In the genomic region with DNA sequence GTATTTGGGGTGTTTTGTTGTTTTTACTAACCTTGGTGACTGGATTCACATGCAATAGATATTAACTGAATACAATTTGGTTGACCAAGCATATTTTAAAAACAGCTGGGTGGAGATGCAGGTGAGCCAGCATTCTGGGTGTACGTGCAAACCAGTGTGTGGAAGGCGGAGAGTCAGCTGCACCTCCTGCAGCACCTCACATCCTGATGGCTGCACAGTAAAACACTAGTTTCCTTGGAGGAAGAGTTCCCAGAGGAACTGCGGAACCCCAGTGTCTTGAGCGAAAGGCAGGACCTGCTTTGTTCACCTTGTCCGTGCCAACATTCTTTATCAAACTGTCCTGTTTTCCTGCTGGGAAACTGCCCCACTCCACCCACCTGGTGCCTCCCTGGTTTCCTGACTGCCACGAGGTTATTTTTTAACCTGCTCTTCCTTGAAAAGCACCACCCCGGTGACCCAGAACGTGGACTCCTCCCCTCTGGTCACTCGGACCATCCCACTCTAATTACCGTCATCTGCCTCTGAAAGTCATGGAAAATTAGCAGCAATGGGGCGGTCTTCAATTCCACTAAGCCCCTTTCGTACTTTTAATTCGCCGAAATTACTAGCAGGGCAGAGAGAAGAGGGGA, we compare ENCODE assay signal across 8 cellular contexts. TPM values are rescaled to one million over a fixed set of nuclear protein-coding genes. Genes with fewer than 3 reads are reported as not detected.
DNase-seq lines count a peak whose midpoint lies in the region; ATAC-seq and TF ChIP-seq lines count a peak whose summit lies in the region.

No MANE protein-coding gene starts in this region.

- no peaks in the 10 kb centered on the region for H3K27me3 ChIP-seq in BE2C
- H3K27me3 ChIP-seq in tibial artery, result no peaks in the 10 kb centered on the region

- H3K9me3 ChIP-seq in BE2C (no peaks in the 10 kb centered on the region), tibial artery (no peaks in the 10 kb centered on the region)

- intact Hi-C loops in tibial artery (cut with DNase I; ENCODE audit: low total_unique reads), result loop anchor here (1.0 kb wide), 1 partner anchor 33 kb away; no protein-coding TSS in a partner anchor

- DNase-seq in BE2C, result no peak
- peak; percentile 62 for DNase-seq in LNCaP clone FGC (ENCODE audit: low read depth)
- peak; percentile 73 to 93 for DNase-seq in lung microvascular endothelial cell (ENCODE audit: low read depth in 2 of 2)
- peak; percentile 61 to 74 for DNase-seq in tibial artery
- DNase-seq in activated naive CD4-positive, alpha-beta T cell treated with Interleukin-2 at 50 U/mL for 16 hours, result no peak

- H3K4me3 ChIP-seq in BE2C (ENCODE audit: low read depth, low read length) (peak overlapping the region; percentile 7; the same call in 1 of the 2 replicates), LNCaP clone FGC (ENCODE audit: low read depth, low read length) (peak overlapping the region; percentile 84), tibial artery (peak overlapping the region; percentile 89 to 99)

- no peak for TF ChIP-seq CTCF in BE2C (IDR thresholded peaks at IDR 0.05; ENCODE audit: low read depth, low read length)
- TF ChIP-seq CTCF in LNCaP clone FGC (IDR thresholded peaks at IDR 0.05; ENCODE audit: control insufficient read depth, extremely low read depth, insufficient read depth), result no peak
- TF ChIP-seq CTCF in tibial artery (IDR thresholded peaks at IDR 0.05), result no peak

- ATAC-seq in GM21423 (IDR thresholded peaks at IDR 0.05; ENCODE audit: unreplicated experiment), result no peak
- no peak for ATAC-seq in GM21786 (IDR thresholded peaks at IDR 0.05; ENCODE audit: unreplicated experiment)

- H3K36me3 ChIP-seq in BE2C (no peaks in the 10 kb centered on the region), tibial artery (no peaks in the 10 kb centered on the region)

- H3K4me1 ChIP-seq in BE2C (peaks cover 40% of the 10 kb centered on the region), tibial artery (peaks cover 0 to 65% (median 49%) of the 10 kb centered on the region in 4 donors)

- peak overlapping the region; percentile 90 for H3K27ac ChIP-seq in cingulate gyrus (ENCODE audit: low read depth, low read length)
- peak overlapping the region; percentile 99 for H3K27ac ChIP-seq in tibial artery

RNA-seq across cellular contexts. Expression of gene YPEL2, which starts 1.0 kb away (rescaled TPM):
- polyA plus RNA-seq in BE2C (2012; ENCODE audit: insufficient read depth, insufficient read length, low read depth), result 1.3 TPM
- 46.0 and 60.9 TPM in 2 replicates for total RNA-seq in lung microvascular endothelial cell

Comparison
In these comparisons a context has a peak if more than half of its experiments do, and no peak if none do; other contexts are left out.
1. DNase-seq: peak in LNCaP clone FGC (single experiment), lung microvascular endothelial cell (2 of 2) and tibial artery (2 of 2); none in BE2C (single experiment) and activated naive CD4-positive, alpha-beta T cell treated with Interleukin-2 at 50 U/mL for 16 hours (single experiment).
2. H3K4me3 ChIP-seq: peak in every context shown above with its lines; median percentile 94 in tibial artery; 84 in LNCaP clone FGC; 7 in BE2C.